1 cellular context compared by ENCODE assay signal in genomic region chr17:71409712-71410111, GRCh38.
A peak's percentile ranks its signal among the peaks of the same experiment; 100 is the strongest.
TF ChIP-seq lines count a peak whose summit lies in the region.

No MANE protein-coding gene starts in this region.

TF ChIP-seq in A549, 52 proteins besides CTCF, POLR2A, EP300 and RAD21 (continued from another document):
- no peak for TF ChIP-seq ELK1 (IDR thresholded peaks at IDR 0.05; ENCODE audit: low read depth, low read length)
- no peak for TF ChIP-seq BCL3 (IDR thresholded peaks at IDR 0.05)
- no peak for TF ChIP-seq ZNF302 (CRISPR knock-in tag; IDR thresholded peaks at IDR 0.05)
- TF ChIP-seq FOSL2 (IDR thresholded peaks at IDR 0.05): no peak
- peak; percentile 54; the same call in 1 of the 2 replicates for TF ChIP-seq FOSL2 (CRISPR knock-in tag; IDR thresholded peaks at IDR 0.05)
- no peak for TF ChIP-seq FOXS1 (CRISPR knock-in tag; IDR thresholded peaks at IDR 0.05)
- TF ChIP-seq PHF8 (IDR thresholded peaks at IDR 0.05; ENCODE audit: borderline replicate concordance, low read depth): no peak
- no peak for TF ChIP-seq PBX3 (IDR thresholded peaks at IDR 0.05)
- no peak for TF ChIP-seq JUN (IDR thresholded peaks at IDR 0.05)
- TF ChIP-seq CHD4 (IDR thresholded peaks at IDR 0.05; ENCODE audit: borderline replicate concordance): no peak
- no peak for TF ChIP-seq RNF2 (IDR thresholded peaks at IDR 0.05; ENCODE audit: borderline replicate concordance, low read depth)
- peak; percentile 44; the same call in 1 of the 2 replicates for TF ChIP-seq NFE2L2 (conservative IDR thresholded peaks at IDR 0.05; ENCODE audit: low read length)
- no peak for TF ChIP-seq RARB (CRISPR knock-in tag; IDR thresholded peaks at IDR 0.05)
